1 cellular context compared by ENCODE assay signal in the genomic region with DNA sequence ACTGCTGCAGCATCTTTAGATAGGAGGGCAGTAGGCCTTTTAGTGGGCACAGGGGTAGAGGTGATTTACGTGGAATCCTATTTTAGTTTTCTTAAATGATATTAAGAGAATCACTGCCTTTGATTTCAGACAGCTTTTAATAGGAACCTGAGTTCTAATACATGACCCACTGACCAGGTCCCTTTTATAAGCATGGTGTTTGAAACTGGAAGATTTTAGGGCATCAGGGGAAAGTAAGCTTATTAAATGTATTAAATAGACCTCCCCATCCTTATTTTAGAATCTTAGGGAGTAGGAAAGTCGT.
TF ChIP-seq lines count a peak whose summit lies in the region.

No MANE protein-coding gene starts in this region.

TF ChIP-seq in H1, 55 proteins besides CTCF, POLR2A, EP300 and RAD21:
- no peak for TF ChIP-seq YY1 (IDR thresholded peaks at IDR 0.05; ENCODE audit: low read depth, low read length)
- TF ChIP-seq SIN3A (conservative IDR thresholded peaks at IDR 0.05 in 1 of 2, IDR thresholded peaks at IDR 0.05 in 1 of 2; ENCODE audit: low read depth in 1 of 2, low read length in 2 of 2), result no peak
- no peak for TF ChIP-seq SP1 (IDR thresholded peaks at IDR 0.05; ENCODE audit: low read depth, low read length)
- no peak for TF ChIP-seq BACH1 (IDR thresholded peaks at IDR 0.05; ENCODE audit: low read length)
- TF ChIP-seq PHF8 (conservative IDR thresholded peaks at IDR 0.05; ENCODE audit: low read depth, low read length), result no peak
- no peak for TF ChIP-seq GABPA (IDR thresholded peaks at IDR 0.05; ENCODE audit: borderline replicate concordance, insufficient read depth, low read length)
- no peak for TF ChIP-seq JUN (IDR thresholded peaks at IDR 0.05; ENCODE audit: low read depth, low read length)
- no peak for TF ChIP-seq FOSL1 (IDR thresholded peaks at IDR 0.05; ENCODE audit: insufficient read depth, low read depth, low read length)
